In genomic region chr3:27589795-27590194, GRCh38 we compare ENCODE assay signal across 13 cellular contexts.
DNase-seq lines count a peak whose midpoint lies in the region; ATAC-seq and TF ChIP-seq lines count a peak whose summit lies in the region.
"Had no signal": no experiment of that assay in that cellular context is flagged by ENCODE, and none has a peak within 500 bp of the region (broad histone marks: within the 10 kb centered on the region; RNA-seq: fewer than 3 reads in every experiment).

No MANE protein-coding gene starts in this region.

- peaks cover 9% of the 10 kb centered on the region for H3K9me3 Mint-ChIP-seq in activated CD4-positive, alpha-beta T cell treated with anti-CD3 and anti-CD28 coated beads, Interleukin-2, amount 10 ng/mL, durations not matched to agents 24 days and 14 days
- H3K9me3 Mint-ChIP-seq in MCF 10A (ENCODE audit: unreplicated experiment), result no peaks in the 10 kb centered on the region
- H3K9me3 Mint-ChIP-seq in CD8-positive, alpha-beta memory T cell, result no peaks in the 10 kb centered on the region

- no peak overlapping the region for H3K4me3 ChIP-seq in thoracic aorta
- no peak overlapping the region for H3K4me3 ChIP-seq in CD8-positive, alpha-beta memory T cell (ENCODE audit: low read length)
- H3K4me3 ChIP-seq: right lobe of liver, stomach had no signal

- BruUV-seq in MCF 10A (replicated peaks; lab: Mats Ljungman, UMichigan), result no TSS peak

- no peak for DNase-seq in activated CD4-positive, alpha-beta T cell treated with anti-CD3 and anti-CD28 coated beads, Interleukin-2, amount 10 ng/mL, durations not matched to agents 24 days and 14 days
- no peak for DNase-seq in activated CD4-positive, alpha-beta T cell treated with anti-CD3 and anti-CD28 coated beads for 4 hours
- DNase-seq in MCF 10A (ENCODE audit: unreplicated experiment) (no peak), thoracic aorta (ENCODE audit: low spot score) (no peak), DMS114 treated with DMSO at 0.1 percent for 48 hours (lab: John Stamatoyannopoulos, UW; ENCODE audit: unreplicated experiment) (no peak)
- DNase-seq in stimulated activated CD8-positive, alpha-beta memory T cell treated with anti-CD3 and anti-CD28 coated beads, Interleukin-4, amount 100 ng/mL, for 48 hours, result no peak
- DNase-seq in CD8-positive, alpha-beta memory T cell, result no peak
- DNase-seq: 8988T; central memory CD4-positive, alpha-beta T cell; right lobe of liver; stomach had no signal

- H3K4me1 Mint-ChIP-seq in activated CD4-positive, alpha-beta T cell treated with anti-CD3 and anti-CD28 coated beads, Interleukin-2, amount 10 ng/mL, durations not matched to agents 24 days and 14 days, result peaks cover 28% of the 10 kb centered on the region
- H3K4me1 Mint-ChIP-seq in MCF 10A (ENCODE audit: insufficient read depth, unreplicated experiment), result peaks cover 24% of the 10 kb centered on the region
- H3K4me1 Mint-ChIP-seq in CD8-positive, alpha-beta memory T cell, result peaks cover 24 to 35% (median 31%) of the 10 kb centered on the region in 3 donors

- H3K36me3 ChIP-seq in thoracic aorta, result no peaks in the 10 kb centered on the region
- no peaks in the 10 kb centered on the region for H3K36me3 ChIP-seq in CD8-positive, alpha-beta memory T cell (ENCODE audit: insufficient read depth, low read length)
- H3K36me3 ChIP-seq: right lobe of liver, stomach had no signal

- peaks cover 19 to 41% of the 10 kb centered on the region in 2 donors for H3K4me1 ChIP-seq in thoracic aorta (ENCODE audit: control insufficient read depth in 1 of 2, low read depth in 2 of 2)
- H3K4me1 ChIP-seq in CD8-positive, alpha-beta memory T cell (ENCODE audit: insufficient read depth, low read length), result peaks cover 25% of the 10 kb centered on the region
- H3K4me1 ChIP-seq: right lobe of liver had no signal

- ATAC-seq in thoracic aorta (ENCODE audit: insufficient number of reproducible peaks, low FRiP score, low read depth), result no peak

- POLR2A ChIA-PET in MCF 10A (lab: Yijun Ruan, JAX), result interaction anchor here (0.6 to 2.5 kb wide), 4 partner anchors 21 to 87 kb away, joined by 3 to 14 read pairs (median 6); no protein-coding TSS in a partner anchor
- POLR2A ChIA-PET in CD8-positive, alpha-beta memory T cell (lab: Charles Lee), result no interaction called here

- H3K36me3 Mint-ChIP-seq in activated CD4-positive, alpha-beta T cell treated with anti-CD3 and anti-CD28 coated beads, Interleukin-2, amount 10 ng/mL, durations not matched to agents 24 days and 14 days (ENCODE audit: low read depth), result peaks cover 2% of the 10 kb centered on the region
- H3K36me3 Mint-ChIP-seq in MCF 10A (ENCODE audit: insufficient read depth, unreplicated experiment), result no peaks in the 10 kb centered on the region
- no peaks in the 10 kb centered on the region for H3K36me3 Mint-ChIP-seq in CD8-positive, alpha-beta memory T cell

- H3K27me3 ChIP-seq in layer of hippocampus (ENCODE audit: control insufficient read depth, insufficient read depth, low read length), result no peaks in the 10 kb centered on the region
- no peaks in the 10 kb centered on the region for H3K27me3 ChIP-seq in thoracic aorta (replicated peaks; ENCODE audit: insufficient read depth)
- no peaks in the 10 kb centered on the region for H3K27me3 ChIP-seq in CD8-positive, alpha-beta memory T cell (ENCODE audit: insufficient read depth, low read length, poor library complexity, severe bottlenecking)
- H3K27me3 ChIP-seq: right lobe of liver, stomach had no signal

- intact Hi-C loops in activated CD4-positive, alpha-beta T cell treated with anti-CD3 and anti-CD28 coated beads, Interleukin-2, amount 10 ng/mL, durations not matched to agents 24 days and 14 days (cut with micrococcal nuclease), result loop anchor here (1.0 to 10.0 kb wide), 5 partner anchors 41 to 335 kb away; partner anchors contain the start of gene SLC4A7
- intact Hi-C loops in MCF 10A (cut with micrococcal nuclease), result no loop called here

- no peak overlapping the region for H3K4me3 Mint-ChIP-seq in activated CD4-positive, alpha-beta T cell treated with anti-CD3 and anti-CD28 coated beads, Interleukin-2, amount 10 ng/mL, durations not matched to agents 24 days and 14 days
- no peak overlapping the region for H3K4me3 Mint-ChIP-seq in MCF 10A (ENCODE audit: unreplicated experiment)
- peak overlapping the region in 2 of 7 donors; percentile 12 to 49 for H3K4me3 Mint-ChIP-seq in CD8-positive, alpha-beta memory T cell
- H3K4me3 Mint-ChIP-seq: activated CD4-positive, alpha-beta T cell treated with anti-CD3 and anti-CD28 coated beads for 36 hours had no signal

- H3K27me3 Mint-ChIP-seq in activated CD4-positive, alpha-beta T cell treated with anti-CD3 and anti-CD28 coated beads, Interleukin-2, amount 10 ng/mL, durations not matched to agents 24 days and 14 days, result no peaks in the 10 kb centered on the region
- H3K27me3 Mint-ChIP-seq in MCF 10A (ENCODE audit: insufficient read depth, unreplicated experiment), result no peaks in the 10 kb centered on the region
- H3K27me3 Mint-ChIP-seq in CD8-positive, alpha-beta memory T cell, result no peaks in the 10 kb centered on the region
- H3K27me3 Mint-ChIP-seq: activated CD4-positive, alpha-beta T cell treated with anti-CD3 and anti-CD28 coated beads for 36 hours had no signal

- H3K27ac ChIP-seq in layer of hippocampus (ENCODE audit: low read depth, low read length), result peak overlapping the region; percentile 33
- H3K27ac ChIP-seq in thoracic aorta, result peak overlapping the region; percentile 73 to 80
- no peak overlapping the region for H3K27ac ChIP-seq in CD8-positive, alpha-beta memory T cell (ENCODE audit: low read depth, low read length)

- peak overlapping the region; percentile 85 for H3K27ac Mint-ChIP-seq in activated CD4-positive, alpha-beta T cell treated with anti-CD3 and anti-CD28 coated beads, Interleukin-2, amount 10 ng/mL, durations not matched to agents 24 days and 14 days
- H3K27ac Mint-ChIP-seq in MCF 10A (ENCODE audit: low read depth, unreplicated experiment), result peak overlapping the region; percentile 1
- H3K27ac Mint-ChIP-seq in CD8-positive, alpha-beta memory T cell, result peak overlapping the region in 4 of 8 donors; percentile 34 to 80 (median 60)

- CTCF ChIA-PET in MCF 10A (lab: Yijun Ruan, JAX), result interaction anchor here (0.6 to 1.4 kb wide), 2 partner anchors 68 to 552 kb away, joined by 3 to 4 read pairs; no protein-coding TSS in a partner anchor
- CTCF ChIA-PET in CD8-positive, alpha-beta memory T cell (lab: Charles Lee), result interaction anchor here (1.3 to 1.6 kb wide), 2 partner anchors 67 to 305 kb away, joined by 3 read pairs; no protein-coding TSS in a partner anchor

- H3K9me3 ChIP-seq in thoracic aorta, result no peaks in the 10 kb centered on the region
- no peaks in the 10 kb centered on the region for H3K9me3 ChIP-seq in CD8-positive, alpha-beta memory T cell (ENCODE audit: low read length)
- H3K9me3 ChIP-seq: right lobe of liver, stomach had no signal

- TF ChIP-seq CTCF in MCF 10A (IDR thresholded peaks at IDR 0.05; ENCODE audit: unreplicated experiment) (no peak), thoracic aorta (IDR thresholded peaks at IDR 0.05) (no peak)
